In the genomic region with DNA sequence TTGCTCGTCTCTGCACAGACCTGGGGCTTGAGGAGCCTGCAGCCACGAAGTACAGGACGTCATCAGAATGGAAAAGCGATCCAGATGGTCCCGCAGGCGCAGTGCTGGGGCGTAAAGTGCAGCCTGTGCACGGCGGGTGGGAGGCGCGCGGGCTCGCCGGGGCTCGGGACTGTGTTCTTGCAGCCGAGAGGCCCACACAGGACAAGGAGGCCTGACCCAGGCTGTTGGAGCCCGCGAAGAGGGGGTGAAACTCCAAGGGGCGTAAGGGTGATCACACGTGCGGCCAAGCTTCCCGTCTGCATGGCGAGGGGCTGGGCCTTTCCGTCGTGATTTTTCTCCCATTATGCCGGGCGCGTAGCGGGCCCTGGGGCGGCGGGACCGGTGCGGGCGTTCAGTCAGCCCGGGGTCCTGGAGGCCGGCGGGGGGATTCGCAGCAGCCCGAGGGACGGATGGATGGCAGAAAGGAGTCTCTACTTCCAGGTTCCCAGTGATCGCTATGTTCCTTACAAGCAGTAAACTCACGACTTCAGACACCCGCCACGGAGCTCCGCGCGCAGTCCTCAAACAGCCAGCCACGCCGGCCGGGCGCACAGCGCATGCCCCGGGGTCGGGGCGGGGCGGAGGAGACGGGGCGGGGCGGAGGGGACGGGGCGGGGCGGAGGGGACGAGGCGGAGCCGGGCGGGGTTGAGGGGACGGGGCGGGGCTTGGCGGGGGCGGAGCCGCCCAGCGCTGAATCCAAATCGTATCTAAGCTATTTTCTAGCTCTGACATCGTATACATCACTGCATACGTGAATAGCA, we compare ENCODE assay signal across 8 cellular contexts.
A peak's percentile ranks its signal among the peaks of the same experiment; 100 is the strongest.
DNase-seq lines count a peak whose midpoint lies in the region; ATAC-seq, FAIRE-seq and TF ChIP-seq lines count a peak whose summit lies in the region.

No MANE protein-coding gene starts in this region.

- H3K9ac ChIP-seq in DND-41 (ENCODE audit: low read depth, low read length) (peak overlapping the region; percentile 64), H1 (replicated peaks in 1 of 4; ENCODE audit: extremely low read depth in 1 of 4, low read depth in 3 of 4, low read length in 3 of 4) (peak overlapping the region in 1 of 4 experiments; percentile 54; a peak in 1 of 7 replicates)

- TF ChIP-seq EP300 in H1 (IDR thresholded peaks at IDR 0.05; ENCODE audit: borderline replicate concordance in 1 of 2, low read depth in 2 of 2, low read length in 2 of 2) = no peak

- H3K14ac ChIP-seq in H1 (ENCODE audit: insufficient read length) = no peak overlapping the region

- H3K4ac ChIP-seq in H1 (replicated peaks; ENCODE audit: insufficient read length, low read depth, low read length) = no peak overlapping the region

- H3K23me2 ChIP-seq in H1 (ENCODE audit: low read depth, low read length) = no peaks in the 10 kb centered on the region

- H4K20me1 ChIP-seq in DND-41 (ENCODE audit: insufficient read depth, low read length) (0 out of 2 replicates have a peak, but pooled peaks cover 11% of the 10 kb centered on the region), H1 (replicated peaks in 1 of 2; ENCODE audit: control insufficient read depth in 1 of 2, insufficient read depth in 2 of 2, low read length in 2 of 2) (no peaks in the 10 kb centered on the region)

- H3K23ac ChIP-seq in H1 (ENCODE audit: insufficient read length) = no peak overlapping the region

- H2BK120ac ChIP-seq in H1 (replicated peaks; ENCODE audit: low read depth, low read length) = no peak overlapping the region

- CTCF ChIA-PET in H1 (lab: Charles Lee; ENCODE audit: partially characterized antibody) = no interaction called here

- no peak overlapping the region for H4K5ac ChIP-seq in H1 (ENCODE audit: insufficient read length, low read depth, low read length)

- peak; percentile 88 for ATAC-seq in DND-41 (ENCODE audit: insufficient read depth, low read depth)
- ATAC-seq in HG02981 (IDR thresholded peaks at IDR 0.05; ENCODE audit: unreplicated experiment) = peak; percentile 63

- peak; percentile 69 for DNase-seq in DND-41
- DNase-seq in NCI-H774 (lab: John Stamatoyannopoulos, UW) = peak; percentile 32
- DNase-seq in activated CD8-positive, alpha-beta memory T cell treated with anti-CD3 and anti-CD28 coated beads for 48 hours (ENCODE audit: low read depth in 2 of 3, low spot score in 2 of 3) = peak; percentile 47 to 68 (median 59)
- peak in 1 of 2 experiments; percentile 75 for DNase-seq in H1 (ENCODE audit: low read depth in 1 of 2, low spot score in 2 of 2)
- peak; percentile 93 for DNase-seq in mesenteric fat pad (ENCODE audit: low spot score)
- DNase-seq in stimulated activated CD8-positive, alpha-beta memory T cell treated with anti-CD3 and anti-CD28 coated beads, Interleukin-12 subunit alpha, Interleukin-12 subunit beta, amount 100 ng/mL, for 24 hours (ENCODE audit: extremely low read depth) = peak; percentile 49
- DNase-seq in KG1 (lab: John Stamatoyannopoulos, UW) = no peak

- FAIRE-seq in H1 (lab: Jason Lieb, UNC) = no peak

- no peaks in the 10 kb centered on the region for H3K27me3 ChIP-seq in DND-41 (ENCODE audit: insufficient read depth, low read length, poor library complexity)
- no peaks in the 10 kb centered on the region for H3K27me3 ChIP-seq in H1 (replicated peaks in 1 of 4; ENCODE audit: control insufficient read depth in 3 of 4, extremely low read depth in 1 of 4, insufficient read depth in 3 of 4, low read length in 3 of 4)

- TF ChIP-seq CTCF in DND-41 (IDR thresholded peaks at IDR 0.05; ENCODE audit: borderline replicate concordance, extremely low read depth, low read length, poor library complexity, severe bottlenecking) (no peak), H1 (IDR thresholded peaks at IDR 0.05; ENCODE audit: control extremely low read depth in 1 of 3, insufficient read depth in 1 of 3, low read depth in 1 of 3, low read length in 3 of 3) (no peak)

- peak overlapping the region; percentile 75 for H2AFZ ChIP-seq in DND-41 (ENCODE audit: low read depth, low read length)
- no peak overlapping the region for H2AFZ ChIP-seq in H1 (ENCODE audit: low read length)

- H2BK20ac ChIP-seq in H1 (ENCODE audit: low read length) = no peak overlapping the region

- no peaks in the 10 kb centered on the region for H3K9me3 ChIP-seq in DND-41 (ENCODE audit: insufficient read depth, low read length, severe bottlenecking)
- H3K9me3 ChIP-seq in H1 (ENCODE audit: insufficient read depth in 2 of 2, low read depth in 1 of 2, low read length in 1 of 2) = peaks cover 32 to 54% of the 10 kb centered on the region in 2 experiments

- H2BK5ac ChIP-seq in H1 (ENCODE audit: low read depth, low read length) = no peak overlapping the region

- H3K4me3 ChIP-seq in DND-41 (ENCODE audit: low read depth in 1 of 2, low read length in 2 of 2) (peak overlapping the region; percentile 23 to 75; a peak in 3 of 4 replicates), H1 (ENCODE audit: extremely low read depth in 1 of 4, insufficient read depth in 2 of 4, low read depth in 3 of 4, low read length in 4 of 4) (peak overlapping the region in 1 of 4 experiments; percentile 82; a peak in 2 of 8 replicates)

- no peak overlapping the region for H2BK12ac ChIP-seq in H1 (ENCODE audit: low read depth, low read length)

- POLR2A ChIA-PET in H1 (lab: Charles Lee; ENCODE audit: partially characterized antibody) = no interaction called here

- H3K79me1 ChIP-seq in H1 (ENCODE audit: low read depth, low read length) = no peaks in the 10 kb centered on the region

- H3K56ac ChIP-seq in H1 (replicated peaks; ENCODE audit: insufficient read length, low read depth, low read length) = no peak overlapping the region

- H3K4me2 ChIP-seq in DND-41 (ENCODE audit: insufficient read depth, low read length) (peak overlapping the region; percentile 75), H1 (ENCODE audit: insufficient read depth in 1 of 2, low read depth in 2 of 2, low read length in 2 of 2) (peak overlapping the region in 1 of 2 experiments; percentile 54; a peak in 2 of 4 replicates)

- no peaks in the 10 kb centered on the region for H3K36me3 ChIP-seq in DND-41 (ENCODE audit: insufficient read depth, low read length)
- H3K36me3 ChIP-seq in H1 (ENCODE audit: control insufficient read depth in 2 of 4, insufficient read depth in 4 of 4, low read length in 3 of 4) = no peaks in the 10 kb centered on the region; a peak in 1 of 8 replicates

- H3K18ac ChIP-seq in H1 (ENCODE audit: extremely low read depth, low read length) = no peak overlapping the region

- H3K4me1 ChIP-seq in DND-41 (ENCODE audit: insufficient read depth, low read length) (peaks cover 27% of the 10 kb centered on the region), H1 (replicated peaks in 1 of 4; ENCODE audit: control insufficient read depth in 3 of 4, insufficient read depth in 4 of 4, low read length in 3 of 4) (no peaks in the 10 kb centered on the region)

- peak overlapping the region; percentile 57 for H3K27ac ChIP-seq in DND-41 (ENCODE audit: low read length)
- no peak overlapping the region for H3K27ac ChIP-seq in H1 (ENCODE audit: low read depth, low read length)

- no peak overlapping the region for H2AK5ac ChIP-seq in H1 (ENCODE audit: low read depth, low read length)

- no peak overlapping the region for H2BK15ac ChIP-seq in H1 (ENCODE audit: low read length)

- H4K8ac ChIP-seq in H1 (ENCODE audit: extremely low read depth, insufficient read depth, low read length) = peak overlapping the region; percentile 73

- no peak for TF ChIP-seq RAD21 in H1 (IDR thresholded peaks at IDR 0.05 in 1 of 2, conservative IDR thresholded peaks at IDR 0.05 in 1 of 2; ENCODE audit: low read depth in 2 of 2, low read length in 2 of 2)

- TF ChIP-seq POLR2A in H1 (IDR thresholded peaks at IDR 0.05; ENCODE audit: control extremely low read depth in 1 of 2, low read depth in 2 of 2, low read length in 2 of 2) = no peak

- H3K79me2 ChIP-seq in DND-41 (ENCODE audit: insufficient read depth, low read length) (0 out of 2 replicates have a peak, but pooled peaks cover 4% of the 10 kb centered on the region), H1 (ENCODE audit: control insufficient read depth in 1 of 2, insufficient read depth in 2 of 2, low read length in 2 of 2) (no peaks in the 10 kb centered on the region)

- no peak overlapping the region for H4K91ac ChIP-seq in H1 (replicated peaks; ENCODE audit: insufficient read length, low read length)

- 89% methylated on average over 40 of the region's 75 CpGs; no CpG with 5 or more reads in 1 of the 2 experiments for WGBS in H1 (ENCODE audit: extremely low coverage in 1 of 2, insufficient coverage in 1 of 2, insufficient read length in 1 of 2, insufficient replicate concordance in 2 of 2, low coverage in 1 of 2, low lambda C conversion rate in 2 of 2, missing lambda C conversion rate in 1 of 2), 2 experiments

TF ChIP-seq in H1, 55 proteins besides CTCF, POLR2A, EP300 and RAD21:
- TF ChIP-seq POLR2AphosphoS5 (IDR thresholded peaks at IDR 0.05; ENCODE audit: low read depth, low read length) (no peak), BCL11A (IDR thresholded peaks at IDR 0.05; ENCODE audit: low read depth in 2 of 2, low read length in 2 of 2) (no peak), HDAC6 (IDR thresholded peaks at IDR 0.05; ENCODE audit: low read depth, low read length) (no peak)
- TF ChIP-seq, protein P1, sequence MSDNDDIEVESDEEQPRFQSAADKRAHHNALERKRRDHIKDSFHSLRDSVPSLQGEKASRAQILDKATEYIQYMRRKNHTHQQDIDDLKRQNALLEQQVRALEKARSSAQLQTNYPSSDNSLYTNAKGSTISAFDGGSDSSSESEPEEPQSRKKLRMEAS (IDR thresholded peaks at IDR 0.05) = no peak
TF ChIP-seq in H1: peak in this region for 0.
